Comparison of ENCODE assay signal across 22 cellular contexts in the genomic region with DNA sequence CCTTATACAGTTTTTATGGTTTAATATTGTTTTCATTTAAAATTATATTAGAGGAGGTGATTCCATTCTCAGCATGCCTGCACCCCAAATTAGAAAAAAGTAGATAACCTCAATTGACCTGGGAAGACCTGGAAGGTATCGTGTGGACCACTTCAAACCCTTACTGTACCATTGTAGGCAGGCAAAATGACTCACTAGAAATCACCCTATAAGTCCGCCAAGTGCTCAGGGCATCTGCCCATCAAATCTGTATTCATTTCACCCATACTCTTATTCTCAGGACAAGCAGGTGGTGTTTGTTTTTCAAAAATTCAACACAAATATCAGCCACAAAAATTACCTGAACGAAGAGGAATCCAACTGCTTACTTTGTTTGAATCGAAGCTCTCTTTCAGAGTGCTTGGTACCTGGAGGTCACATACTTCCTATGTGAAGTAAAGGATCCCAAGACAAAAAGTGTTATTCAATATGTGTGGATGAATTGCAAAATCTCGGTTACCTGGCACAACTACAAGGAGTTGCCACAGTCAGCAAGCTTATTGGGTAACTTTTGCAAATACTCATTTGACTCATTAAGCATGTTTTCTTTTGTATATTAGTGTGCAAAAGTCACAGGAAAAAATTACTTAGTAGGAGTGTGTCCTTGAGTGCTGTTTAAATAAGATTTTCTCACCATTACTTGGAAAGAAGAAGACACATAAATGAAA.
DNase-seq lines count a peak whose midpoint lies in the region; ATAC-seq and TF ChIP-seq lines count a peak whose summit lies in the region.
"Had no signal": no experiment of that assay in that cellular context is flagged by ENCODE, and none has a peak within 500 bp of the region (broad histone marks: within the 10 kb centered on the region; RNA-seq: fewer than 3 reads in every experiment).

No MANE protein-coding gene starts in this region.

- H3K27me3 ChIP-seq in adipocyte (replicated peaks; ENCODE audit: control insufficient read depth, insufficient read depth, low read length) (no peaks in the 10 kb centered on the region), neutrophil (no peaks in the 10 kb centered on the region), left ventricle myocardium inferior (ENCODE audit: low read depth) (no peaks in the 10 kb centered on the region)
- H3K27me3 ChIP-seq: colonic mucosa, SJCRH30, uterus had no signal

- H3K4me3 ChIP-seq in adipocyte (ENCODE audit: low read length) (no peak overlapping the region), neutrophil (ENCODE audit: low read depth in 1 of 2, low read length in 1 of 2) (no peak overlapping the region), left ventricle myocardium inferior (no peak overlapping the region)
- H3K4me3 ChIP-seq: colonic mucosa, GM12878, SJCRH30, uterus had no signal

- TF ChIP-seq CTCF in neutrophil (IDR thresholded peaks at IDR 0.05) (no peak), left ventricle myocardium inferior (IDR thresholded peaks at IDR 0.05; ENCODE audit: borderline replicate concordance) (no peak)

- H3K27ac ChIP-seq in neutrophil (peak overlapping the region; percentile 61), left ventricle myocardium inferior (replicated peaks) (no peak overlapping the region)
- H3K27ac ChIP-seq: colonic mucosa, SJCRH30, uterus had no signal

- H3K9me3 ChIP-seq in adipocyte (ENCODE audit: control insufficient read depth, low read length) = no peaks in the 10 kb centered on the region
- H3K9me3 ChIP-seq in neutrophil = no peaks in the 10 kb centered on the region
- no peaks in the 10 kb centered on the region for H3K9me3 ChIP-seq in left ventricle myocardium inferior (replicated peaks)
- H3K9me3 ChIP-seq: colonic mucosa, SJCRH30, uterus had no signal

- ATAC-seq in GM19351 (IDR thresholded peaks at IDR 0.05; ENCODE audit: unreplicated experiment) (no peak), GM18519 (IDR thresholded peaks at IDR 0.05; ENCODE audit: low FRiP score, unreplicated experiment) (no peak)
- ATAC-seq: GM12878; left ventricle myocardium superior; naive thymus-derived CD4-positive, alpha-beta T cell had no signal

- H3K4me1 ChIP-seq in adipocyte (ENCODE audit: control insufficient read depth, insufficient read depth, low read length) (peaks cover 33% of the 10 kb centered on the region), neutrophil (ENCODE audit: control insufficient read depth in 1 of 2, insufficient read depth in 1 of 2, low read depth in 1 of 2, low read length in 1 of 2) (peaks cover 34 to 44% of the 10 kb centered on the region in 2 experiments), left ventricle myocardium inferior (no peaks in the 10 kb centered on the region)
- H3K4me1 ChIP-seq: colonic mucosa, uterus had no signal

- DNase-seq in AML-193 (lab: John Stamatoyannopoulos, UW) (peak; percentile 27 to 49), adipocyte (ENCODE audit: low read depth) (peak; percentile 43), fibroblast of peridontal ligament (ENCODE audit: extremely low read depth) (peak; percentile 50), mucosa of gallbladder (ENCODE audit: low spot score) (no peak), left ventricle myocardium inferior (no peak)
- DNase-seq: activated CD4-positive, CD25-positive, alpha-beta regulatory T cell treated with anti-CD3 and anti-CD28 coated beads, Interleukin-2, amount 50 U/mL, for 72 hours; activated gamma-delta T cell; aorta; colonic mucosa; hypothalamus; Karpas-422; left ventricle myocardium superior; naive thymus-derived CD4-positive, alpha-beta T cell; NCI-H1436; NCI-H2227 treated with DMSO at 0.1 percent for 48 hours; posterior cingulate gyrus; SJCRH30; uterus had no signal

- intact Hi-C loops in left ventricle myocardium inferior (cut with micrococcal nuclease) = no loop called here

- H3K36me3 ChIP-seq in adipocyte (ENCODE audit: control insufficient read depth, insufficient read depth, low read length, severe bottlenecking) (no peaks in the 10 kb centered on the region), neutrophil (no peaks in the 10 kb centered on the region), left ventricle myocardium inferior (no peaks in the 10 kb centered on the region)
- H3K36me3 ChIP-seq: colonic mucosa, SJCRH30, uterus had no signal

- H3K9ac ChIP-seq in adipocyte (ENCODE audit: low read length) = no peak overlapping the region

Comparison
In these comparisons a context has a peak if more than half of its experiments do, and no peak if none do; other contexts are left out.
1. DNase-seq: peak in AML-193 (2 of 2), adipocyte (single experiment) and fibroblast of peridontal ligament (single experiment); none in mucosa of gallbladder (single experiment) and left ventricle myocardium inferior (single experiment).